ENCODE assay signal across 26 cellular contexts in genomic region chr6:15027472-15027871, GRCh38.
"Had no signal": no experiment of that assay in that cellular context is flagged by ENCODE, and none has a peak within 500 bp of the region (broad histone marks: within the 10 kb centered on the region; RNA-seq: fewer than 3 reads in every experiment).

No MANE protein-coding gene starts in this region.

- DNase-seq: activated CD4-positive, alpha-beta T cell treated with anti-CD3 and anti-CD28 coated beads for 36 hours; activated CD4-positive, alpha-beta T cell treated with anti-CD3 and anti-CD28 coated beads, Interleukin-2, amount 10 ng/mL, durations not matched to agents 7 days and 5 days; activated CD4-positive, alpha-beta T cell treated with anti-CD3 and anti-CD28 coated beads, Interleukin-2, amount 50 U/mL, for 48 hours; activated CD8-positive, alpha-beta T cell treated with anti-CD3 and anti-CD28 coated beads, Interleukin-2, amount 10 ng/mL, durations not matched to agents 7 days and 5 days; activated gamma-delta T cell; activated naive CD4-positive, alpha-beta T cell treated with Interleukin-2 at 50 U/mL for 16 hours; activated naive CD8-positive, alpha-beta T cell treated with anti-CD3 and anti-CD28 coated beads, Interleukin-2, amount 10 ng/mL, durations not matched to agents 7 days and 5 days; activated T-cell treated with anti-CD3 and anti-CD28 coated beads, Interleukin-2, amount 50 U/mL, for 24 hours; amygdala; MM.1S; MV-4-11; NCI-H1436 treated with DMSO at 0.1 percent for 48 hours; NCI-H1694 treated with DMSO at 0.1 percent for 48 hours; NCI-H345; NK-92 treated with Interleukin-12 subunit alpha and Interleukin-12 subunit beta, amount 100 ng/mL, for 24 hours; Right ventricle myocardium superior; T1000 had no signal

- H3K4me3 Mint-ChIP-seq: activated CD4-positive, alpha-beta T cell treated with anti-CD3 and anti-CD28 coated beads for 36 hours; activated CD4-positive, alpha-beta T cell treated with anti-CD3 and anti-CD28 coated beads, Interleukin-2, amount 10 ng/mL, durations not matched to agents 7 days and 5 days; activated CD8-positive, alpha-beta T cell treated with anti-CD3 and anti-CD28 coated beads, Interleukin-2, amount 10 ng/mL, durations not matched to agents 7 days and 5 days; activated naive CD4-positive, alpha-beta T cell treated with anti-CD3 and anti-CD28 coated beads, Interleukin-2, amount 50 U/mL, for 24 hours; activated naive CD8-positive, alpha-beta T cell treated with anti-CD3 and anti-CD28 coated beads, Interleukin-2, amount 10 ng/mL, durations not matched to agents 7 days and 5 days; activated T-cell treated with anti-CD3 and anti-CD28 coated beads, Interleukin-2, amount 50 U/mL, for 24 hours; central memory CD8-positive, alpha-beta T cell; WTC11 had no signal

- H3K27me3 ChIP-seq: ascending aorta, cardiac muscle cell, SJCRH30 had no signal

- ATAC-seq: activated CD4-positive, alpha-beta T cell treated with anti-CD3 and anti-CD28 coated beads for 36 hours; activated CD4-positive, CD25-positive, alpha-beta regulatory T cell treated with anti-CD3 and anti-CD28 coated beads, Interleukin-2, amount 50 U/mL, for 24 hours; activated CD8-positive, alpha-beta T cell treated with anti-CD3 and anti-CD28 coated beads, Interleukin-2, amount 10 ng/mL, durations not matched to agents 7 days and 5 days; WTC11 had no signal

- H3K4me3 ChIP-seq: ascending aorta, cardiac muscle cell, SJCRH30, SK-N-MC had no signal

- H3K27me3 Mint-ChIP-seq: activated CD4-positive, alpha-beta T cell treated with anti-CD3 and anti-CD28 coated beads for 36 hours; activated CD4-positive, alpha-beta T cell treated with anti-CD3 and anti-CD28 coated beads, Interleukin-2, amount 10 ng/mL, durations not matched to agents 7 days and 5 days; activated naive CD4-positive, alpha-beta T cell treated with anti-CD3 and anti-CD28 coated beads, Interleukin-2, amount 50 U/mL, for 24 hours; activated naive CD8-positive, alpha-beta T cell treated with anti-CD3 and anti-CD28 coated beads, Interleukin-2, amount 10 ng/mL, durations not matched to agents 7 days and 5 days; activated T-cell treated with anti-CD3 and anti-CD28 coated beads, Interleukin-2, amount 50 U/mL, for 24 hours; central memory CD8-positive, alpha-beta T cell had no signal

- H3K36me3 ChIP-seq: ascending aorta, cardiac muscle cell, SJCRH30 had no signal

- H3K4me1 ChIP-seq: ascending aorta, SJCRH30 had no signal

- H3K9me3 Mint-ChIP-seq: activated naive CD4-positive, alpha-beta T cell treated with anti-CD3 and anti-CD28 coated beads, Interleukin-2, amount 50 U/mL, for 24 hours; central memory CD8-positive, alpha-beta T cell had no signal

- H3K9me3 ChIP-seq: SJCRH30 had no signal

- H3K27ac ChIP-seq: ascending aorta, cardiac muscle cell, SJCRH30, SK-N-MC had no signal

- H3K27ac Mint-ChIP-seq: activated CD4-positive, alpha-beta T cell treated with anti-CD3 and anti-CD28 coated beads for 36 hours; activated CD4-positive, alpha-beta T cell treated with anti-CD3 and anti-CD28 coated beads, Interleukin-2, amount 10 ng/mL, durations not matched to agents 7 days and 5 days; activated CD8-positive, alpha-beta T cell treated with anti-CD3 and anti-CD28 coated beads, Interleukin-2, amount 10 ng/mL, durations not matched to agents 7 days and 5 days; activated naive CD4-positive, alpha-beta T cell treated with anti-CD3 and anti-CD28 coated beads, Interleukin-2, amount 50 U/mL, for 24 hours; activated naive CD8-positive, alpha-beta T cell treated with anti-CD3 and anti-CD28 coated beads, Interleukin-2, amount 10 ng/mL, durations not matched to agents 7 days and 5 days; activated T-cell treated with anti-CD3 and anti-CD28 coated beads, Interleukin-2, amount 50 U/mL, for 24 hours; activated T-helper 2 cell treated with anti-CD3 and anti-CD28 coated beads, Interferon-gamma antibody, Interleukin-2, Interleukin-4, amounts not matched to agents 10 μg/mL and 5 μg/mL and 100 μg/mL, durations not matched to agents 14 hours and 24 hours and 36 hours; WTC11 had no signal
